In the genomic region with DNA sequence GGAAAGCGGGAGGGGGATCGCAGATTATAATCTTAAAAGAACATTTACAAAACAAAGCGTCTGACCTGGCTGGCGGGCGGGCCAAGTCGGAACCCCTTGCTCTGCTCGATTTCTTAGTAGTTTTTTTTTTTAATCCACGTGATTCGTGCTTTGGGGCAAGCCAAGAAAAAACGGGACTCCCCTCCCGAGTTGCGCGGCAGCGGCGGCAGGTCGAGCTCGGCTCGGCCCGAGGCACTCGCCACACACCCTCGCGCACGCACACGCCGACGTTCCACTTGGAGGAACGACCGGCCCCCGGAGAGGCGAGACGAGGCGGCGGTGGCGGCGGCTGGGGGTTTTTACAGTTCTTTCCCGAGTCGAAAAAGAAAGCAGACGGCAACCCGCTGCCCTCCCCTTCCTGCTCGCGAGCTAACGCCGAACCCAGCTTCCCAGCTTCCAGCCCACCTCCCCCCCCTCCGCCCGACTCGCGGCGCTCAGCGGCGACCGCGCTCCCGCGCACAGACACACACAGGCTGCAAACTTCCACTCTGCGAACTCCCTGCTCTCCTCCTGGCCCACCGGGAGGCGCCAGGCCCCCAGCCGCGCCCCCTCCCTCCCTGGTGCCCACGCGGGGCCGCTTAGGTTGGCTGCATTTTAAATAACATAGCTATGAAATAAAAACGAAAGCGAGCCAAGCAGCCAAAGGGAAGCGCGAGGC, we compare ENCODE assay signal across 8 cellular contexts. TPM values are rescaled to one million over a fixed set of nuclear protein-coding genes. Genes with fewer than 3 reads are reported as not detected.
DNase-seq lines count a peak whose midpoint lies in the region; ATAC-seq and TF ChIP-seq lines count a peak whose summit lies in the region.

No MANE protein-coding gene starts in this region.

- POLR2A ChIA-PET in MCF 10A (lab: Yijun Ruan, JAX), result interaction anchor here (0.7 to 3.5 kb wide), 7 partner anchors 9 to 83 kb away, joined by 3 to 23 read pairs (median 13); no protein-coding TSS in a partner anchor

- H3K9me3 Mint-ChIP-seq in MCF 10A (ENCODE audit: unreplicated experiment), result no peaks in the 10 kb centered on the region

- no peaks in the 10 kb centered on the region for H3K36me3 Mint-ChIP-seq in MCF 10A (ENCODE audit: insufficient read depth, unreplicated experiment)

- intact Hi-C loops in MCF 10A (cut with micrococcal nuclease), result loop anchor here (1.0 to 10.0 kb wide), 6 partner anchors 56 to 362 kb away; no protein-coding TSS in a partner anchor
- intact Hi-C loops in left colon (cut with DNase I, micrococcal nuclease), result no loop called here

- H3K4me3 Mint-ChIP-seq in MCF 10A (ENCODE audit: unreplicated experiment), result peak overlapping the region; percentile 80

- H3K4me1 Mint-ChIP-seq in MCF 10A (ENCODE audit: insufficient read depth, unreplicated experiment), result no peaks in the 10 kb centered on the region

- no peak for TF ChIP-seq CTCF in MCF 10A (IDR thresholded peaks at IDR 0.05; ENCODE audit: unreplicated experiment)

- BruUV-seq in MCF 10A (replicated peaks; lab: Mats Ljungman, UMichigan), result no TSS peak

- no peak overlapping the region for H3K27ac Mint-ChIP-seq in MCF 10A (ENCODE audit: low read depth, unreplicated experiment)

- peak; percentile 22 for ATAC-seq in left colon

- CTCF ChIA-PET in MCF 10A (lab: Yijun Ruan, JAX), result interaction anchor here (0.5 to 1.4 kb wide), 2 partner anchors 12 to 82 kb away, joined by 3 to 5 read pairs; no protein-coding TSS in a partner anchor

- peak; percentile 47 for DNase-seq in activated T-cell treated with anti-CD3 and anti-CD28 coated beads for 1 hour (ENCODE audit: low read depth)
- no peak for DNase-seq in activated T-cell treated with anti-CD3 and anti-CD28 coated beads for 4 hours
- DNase-seq in T-helper 22 cell (ENCODE audit: low read depth), result peak; percentile 67
- DNase-seq in MCF 10A (ENCODE audit: unreplicated experiment), result peak; percentile 31
- peak; percentile 63 to 68 for DNase-seq in left colon
- DNase-seq in stimulated activated CD4-positive, alpha-beta T cell treated with anti-CD3 and anti-CD28 coated beads, Interleukin-4, amount 100 ng/mL, for 1 hour, result peak; percentile 74
- DNase-seq in NCI-H1436 (lab: John Stamatoyannopoulos, UW), result no peak
- no peak for DNase-seq in T1000 (lab: John Stamatoyannopoulos, UW)

- peaks cover 8% of the 10 kb centered on the region for H3K27me3 Mint-ChIP-seq in MCF 10A (ENCODE audit: insufficient read depth, unreplicated experiment)

RNA-seq across cellular contexts. Expression of a gene that starts 1.2 kb away (rescaled TPM):
- total RNA-seq in MCF 10A (2022) (7.5 and 12.0 TPM in 2 replicates), left colon (10 to 100 TPM; 19.0 to 24.4 TPM)

Comparison
In these comparisons a context has a peak if more than half of its experiments do, and no peak if none do; other contexts are left out.
1. DNase-seq: peak in activated T-cell treated with anti-CD3 and anti-CD28 coated beads for 1 hour (single experiment), T-helper 22 cell (single experiment), MCF 10A (single experiment), left colon (2 of 2) and stimulated activated CD4-positive, alpha-beta T cell treated with anti-CD3 and anti-CD28 coated beads, Interleukin-4, amount 100 ng/mL, for 1 hour (single experiment); none in activated T-cell treated with anti-CD3 and anti-CD28 coated beads for 4 hours (single experiment), NCI-H1436 (single experiment) and T1000 (single experiment).